ENCODE assay signal across 8 cellular contexts in genomic region chr2:102473020-102473419, GRCh38. TPM values are rescaled to one million over a fixed set of nuclear protein-coding genes. Genes with fewer than 3 reads are reported as not detected.
DNase-seq lines count a peak whose midpoint lies in the region; ATAC-seq and TF ChIP-seq lines count a peak whose summit lies in the region.

Gene SLC9A4, plus strand, starts transcription at chr2:102473226. Its CDS starts 534 bp downstream, at chr2:102473760.

- intact Hi-C loops in psoas muscle (cut with DNase I): loop anchor here (5.0 kb wide), 5 partner anchors 49 to 229 kb away; partner anchors contain the start of gene SLC9A2 (in 1 of the 2)

- no peaks in the 10 kb centered on the region for H3K27me3 ChIP-seq in psoas muscle (ENCODE audit: insufficient read depth in 3 of 3, low read length in 2 of 3)

- no peak within 1 kb of the TSS for H3K27ac ChIP-seq in psoas muscle

- H3K9me3 ChIP-seq in psoas muscle: peaks cover 9% of the 10 kb centered on the region

- CTCF ChIA-PET in HEK293T (lab: Yijun Ruan, JAX): interaction anchor here (0.7 to 2.6 kb wide), 11 partner anchors 10 to 1471 kb away, joined by 3 to 15 read pairs (median 4); partner anchors contain the start of gene RPL31

- ATAC-seq in psoas muscle: peak in 3 of 4 donors; percentile 44 to 77 (median 71)

- no peaks in the 10 kb centered on the region for H3K4me1 ChIP-seq in psoas muscle

- no peak within 1 kb of the TSS for H3K4me3 ChIP-seq in psoas muscle

- DNase-seq in NCI-H2081 (lab: John Stamatoyannopoulos, UW) (peak; percentile 6 to 21), NCI-H2081 treated with DMSO at 0.1 percent for 48 hours (lab: John Stamatoyannopoulos, UW) (no peak), HEK293T (ENCODE audit: extremely low spot score) (peak; percentile 44), NCI-H526 (lab: John Stamatoyannopoulos, UW) (peak; percentile 63 to 75), fibroblast of the conjunctiva (ENCODE audit: low read depth) (peak; percentile 13), psoas muscle (peak in 1 of 2 donors; percentile 25), NCI-H2171 treated with DMSO at 0.1 percent for 48 hours (lab: John Stamatoyannopoulos, UW) (no peak)
- DNase-seq in activated CD8-positive, alpha-beta memory T cell treated with anti-CD3 and anti-CD28 coated beads, Interleukin-2, amount 50 U/mL, for 48 hours: peak; percentile 67

- POLR2A ChIA-PET in HEK293T (lab: Yijun Ruan, JAX): no interaction called here

- H3K36me3 ChIP-seq in psoas muscle (ENCODE audit: insufficient read depth in 1 of 2, low read depth in 1 of 2): no peaks in the 10 kb centered on the region

- WGBS in psoas muscle, 3 donors: 6 to 14% (median 11%) methylated on average over 3 of the region's 3 CpGs

- TF ChIP-seq CTCF in psoas muscle (IDR thresholded peaks at IDR 0.05): peak; percentile 84

TF ChIP-seq in HEK293T, 16 proteins besides CTCF, POLR2A, EP300 and RAD21:
- TF ChIP-seq NFRKB (IDR thresholded peaks at IDR 0.05) (no peak), HDGF (IDR thresholded peaks at IDR 0.05; ENCODE audit: borderline replicate concordance) (no peak), CTBP1 (IDR thresholded peaks at IDR 0.05; ENCODE audit: borderline replicate concordance) (no peak), SUZ12 (IDR thresholded peaks at IDR 0.05) (no peak), ARNT (IDR thresholded peaks at IDR 0.05) (no peak), TARDBP (IDR thresholded peaks at IDR 0.05) (no peak), FOXK2 (IDR thresholded peaks at IDR 0.05) (no peak), FOXM1 (IDR thresholded peaks at IDR 0.05; ENCODE audit: borderline replicate concordance) (no peak), PKNOX1 (IDR thresholded peaks at IDR 0.05) (no peak), L3MBTL2 (conservative IDR thresholded peaks at IDR 0.05) (no peak), BHLHE40 (IDR thresholded peaks at IDR 0.05; ENCODE audit: borderline replicate concordance) (no peak), FOXA1 (IDR thresholded peaks at IDR 0.05) (no peak), ELF4 (IDR thresholded peaks at IDR 0.05) (no peak), LEF1 (IDR thresholded peaks at IDR 0.05; ENCODE audit: borderline replicate concordance) (no peak), SP1 (IDR thresholded peaks at IDR 0.05) (no peak), ZNF384 (IDR thresholded peaks at IDR 0.05) (no peak)
TF ChIP-seq in HEK293T: peak in this region for 0.

RNA-seq across cellular contexts. Expression of gene SLC9A4, which starts in this region (rescaled TPM):
- total RNA-seq in psoas muscle: under 1 TPM in 1 of 4 donors, not detected in 3; 0.08 TPM
- polyA plus RNA-seq in psoas muscle: not detected

Comparison
In these comparisons a context has a peak if more than half of its experiments do, and no peak if none do; other contexts are left out.
1. DNase-seq: peak in NCI-H2081 (2 of 2), HEK293T (single experiment), NCI-H526 (2 of 2), activated CD8-positive, alpha-beta memory T cell treated with anti-CD3 and anti-CD28 coated beads, Interleukin-2, amount 50 U/mL, for 48 hours (single experiment) and fibroblast of the conjunctiva (single experiment); none in NCI-H2081 treated with DMSO at 0.1 percent for 48 hours (single experiment) and NCI-H2171 treated with DMSO at 0.1 percent for 48 hours (single experiment).
2. Peak in ATAC-seq in psoas muscle; RNA of the gene not detected or under 1 TPM.